Comparison of ENCODE assay signal across 22 cellular contexts in genomic region chr18:45173799-45174519, GRCh38.
A peak's percentile ranks its signal among the peaks of the same experiment; 100 is the strongest.
DNase-seq lines count a peak whose midpoint lies in the region; ATAC-seq lines count a peak whose summit lies in the region.
"Had no signal": no experiment of that assay in that cellular context is flagged by ENCODE, and none has a peak within 500 bp of the region (broad histone marks: within the 10 kb centered on the region; RNA-seq: fewer than 3 reads in every experiment).

No MANE protein-coding gene starts in this region.

- DNase-seq in renal cortical epithelial cell (ENCODE audit: low read depth) (peak; percentile 56), amniotic stem cell (lab: John Stamatoyannopoulos, UW) (no peak), NK-92 (lab: John Stamatoyannopoulos, UW; ENCODE audit: unreplicated experiment) (no peak), NCI-H187 (lab: John Stamatoyannopoulos, UW) (no peak)
- DNase-seq: activated CD4-positive, alpha-beta T cell treated with anti-CD3 and anti-CD28 coated beads, Interleukin-2, amount 50 U/mL, for 1 hour; activated naive CD4-positive, alpha-beta T cell treated with anti-CD3 and anti-CD28 coated beads, Interleukin-2, amount 50 U/mL, for 16 hours; activated T-cell treated with anti-CD3 and anti-CD28 coated beads, Interleukin-2, amount 50 U/mL, for 1 hour; Caco-2; endodermal cell; head of caudate nucleus; mammary epithelial cell; NCI-H1048; NCI-H2081; NCI-H510A treated with DMSO at 0.1 percent for 48 hours; posterior cingulate gyrus; SHP77 treated with DMSO at 0.1 percent for 48 hours; stimulated activated CD4-positive, alpha-beta T cell treated with anti-CD3 and anti-CD28 coated beads, Interleukin-2, amount 100 ng/mL, for 48 hours; uterus had no signal

- peak; percentile 88 for ATAC-seq in GM18909 (IDR thresholded peaks at IDR 0.05; ENCODE audit: poor library complexity, unreplicated experiment)
- ATAC-seq in HG02642 (IDR thresholded peaks at IDR 0.05; ENCODE audit: poor library complexity, unreplicated experiment), result peak; percentile 44
- peak; percentile 60 for ATAC-seq in HG03457 (IDR thresholded peaks at IDR 0.05; ENCODE audit: unreplicated experiment)
- ATAC-seq: HCT116 had no signal
